8 cellular contexts compared by ENCODE assay signal in the genomic region with DNA sequence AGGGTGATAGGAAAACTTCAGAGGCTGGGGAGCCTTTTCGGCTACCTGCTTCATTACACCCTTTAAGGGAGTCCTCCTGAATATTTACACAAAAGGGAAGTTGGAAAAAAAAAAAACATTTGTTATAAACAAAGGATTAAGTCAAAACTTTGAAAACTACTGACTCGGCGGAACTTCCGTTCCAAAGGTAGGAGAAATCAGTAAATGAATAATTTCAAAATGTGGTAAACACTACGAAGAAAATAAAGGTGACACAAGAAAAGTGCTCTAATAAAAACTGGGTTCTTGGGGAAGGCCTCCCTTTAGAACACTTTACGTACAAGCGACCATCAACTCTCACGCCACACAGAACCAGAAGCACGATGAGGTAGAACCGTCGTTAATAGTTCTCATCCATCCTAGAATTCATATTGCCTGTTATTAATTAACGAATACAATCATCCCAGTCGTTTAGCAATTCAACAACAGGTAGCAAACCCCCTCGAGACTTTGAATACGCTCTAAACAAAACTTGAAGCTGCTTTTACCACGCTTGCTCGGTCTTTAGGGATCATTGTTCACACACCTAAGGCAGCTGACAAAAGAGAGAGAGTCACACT. TPM values are rescaled to one million over a fixed set of nuclear protein-coding genes. Genes with fewer than 3 reads are reported as not detected.
DNase-seq lines count a peak whose midpoint lies in the region; ATAC-seq and TF ChIP-seq lines count a peak whose summit lies in the region.

No MANE protein-coding gene starts in this region.

- H3K4me1 ChIP-seq in gastroesophageal sphincter (peaks cover 0 to 37% (median 17%) of the 10 kb centered on the region in 3 donors), gastrocnemius medialis (peaks cover 29 to 32% of the 10 kb centered on the region in 2 donors)

- H3K36me3 ChIP-seq in gastroesophageal sphincter, result no peaks in the 10 kb centered on the region
- no peaks in the 10 kb centered on the region for H3K36me3 ChIP-seq in gastrocnemius medialis

- intact Hi-C loops in gastrocnemius medialis (cut with DNase I; ENCODE audit: low total_unique reads), result loop anchor here (1.0 to 10.0 kb wide), 3 partner anchors 22 to 1086 kb away; a partner anchor contains a TSS

- peak overlapping the region; percentile 81 to 99 (median 96) for H3K27ac ChIP-seq in gastroesophageal sphincter
- peak overlapping the region; percentile 98 to 100 (median 98) for H3K27ac ChIP-seq in gastrocnemius medialis

- H3K9me3 ChIP-seq in gastroesophageal sphincter (no peaks in the 10 kb centered on the region), gastrocnemius medialis (no peaks in the 10 kb centered on the region)

- in situ Hi-C loops in gastrocnemius medialis (cut with MboI; ENCODE audit: low sequenced_read_pairs in 4 of 4), result no loop called here

- 1% methylated on average over 13 to 17 of the region's 17 CpGs for WGBS in gastroesophageal sphincter (ENCODE audit: low coverage in 1 of 2), 2 donors

- no peak for TF ChIP-seq EP300 in gastroesophageal sphincter (IDR thresholded peaks at IDR 0.05)

- peak; percentile 5 for ATAC-seq in HG03342 (IDR thresholded peaks at IDR 0.05; ENCODE audit: unreplicated experiment)
- ATAC-seq in gastroesophageal sphincter, result no peak
- peak; percentile 29 to 55 for ATAC-seq in gastrocnemius medialis
- no peak for ATAC-seq in GM21526 (IDR thresholded peaks at IDR 0.05; ENCODE audit: low FRiP score, unreplicated experiment)

- H3K4me3 ChIP-seq in GM12864 (ENCODE audit: low read depth, low read length) (peak overlapping the region; percentile 81), WI38 (ENCODE audit: low read depth, low read length) (peak overlapping the region; percentile 90), gastroesophageal sphincter (peak overlapping the region; percentile 95 to 98), gastrocnemius medialis (peak overlapping the region; percentile 73 to 95 (median 91))

- DNase-seq in GM12864 (ENCODE audit: low read depth) (no peak), gastrocnemius medialis (no peak), DMS153 treated with DMSO at 0.1 percent for 48 hours (lab: John Stamatoyannopoulos, UW; ENCODE audit: unreplicated experiment) (no peak), NCI-H1694 treated with DMSO at 0.1 percent for 48 hours (lab: John Stamatoyannopoulos, UW) (no peak)

- TF ChIP-seq POLR2A in gastroesophageal sphincter (IDR thresholded peaks at IDR 0.05), result no peak
- no peak for TF ChIP-seq POLR2A in gastrocnemius medialis (IDR thresholded peaks at IDR 0.05)

- H3K27me3 ChIP-seq in gastroesophageal sphincter (no peaks in the 10 kb centered on the region), gastrocnemius medialis (no peaks in the 10 kb centered on the region)

- TF ChIP-seq CTCF in GM12864 (IDR thresholded peaks at IDR 0.05; ENCODE audit: low read depth, low read length, missing control alignments), result no peak
- no peak for TF ChIP-seq CTCF in WI38 (IDR thresholded peaks at IDR 0.05; ENCODE audit: low read depth, low read length)
- no peak for TF ChIP-seq CTCF in gastroesophageal sphincter (IDR thresholded peaks at IDR 0.05)
- TF ChIP-seq CTCF in gastrocnemius medialis (IDR thresholded peaks at IDR 0.05 in 4 of 5, conservative IDR thresholded peaks at IDR 0.05 in 1 of 5), result no peak

RNA-seq across cellular contexts. Expression of a gene that starts 0.9 kb away (rescaled TPM):
- 10 to 100 TPM; 38.5 to 68.2 (median 49.1) TPM for total RNA-seq in gastroesophageal sphincter
- total RNA-seq in gastrocnemius medialis, result 10 to 100 TPM; 24.5 to 32.1 (median 28.1) TPM

RNA-seq across cellular contexts. Expression of a gene that starts 22.1 kb away (rescaled TPM):
- 10 to 100 TPM; 63.7 to 89.5 (median 65.4) TPM for total RNA-seq in gastroesophageal sphincter
- total RNA-seq in gastrocnemius medialis, result 10 to 100 TPM; 45.7 to 91.1 (median 67.9) TPM

Comparison
In these comparisons a context has a peak if more than half of its experiments do, and no peak if none do; other contexts are left out.
1. ATAC-seq: peak in HG03342 (single experiment) and gastrocnemius medialis (2 of 2); none in gastroesophageal sphincter (single experiment) and GM21526 (single experiment).
2. Peak in every context shown above with its lines, with median percentiles within 50 percentile points of each other: H3K4me3 ChIP-seq.